ENCODE assay signal across 1 cellular context in genomic region chr1:247078315-247079140, GRCh38.
TF ChIP-seq lines count a peak whose summit lies in the region.

TSS of gene ZNF670 (minus strand) at chr1:247078811. CDS start at chr1:247078596, 215 bp downstream.

TF ChIP-seq in HepG2, 621 proteins besides CTCF, POLR2A, EP300 and RAD21 (continued from another document):
- TF ChIP-seq CEBPZ (IDR thresholded peaks at IDR 0.05; ENCODE audit: low read length) = no peak
- peak; percentile 72 for TF ChIP-seq ZMYM4 (CRISPR knock-in tag; IDR thresholded peaks at IDR 0.05)
- 0 out of 2 replicates have a peak, but pooled peaks have one; percentile 40 for TF ChIP-seq REPIN1 (CRISPR knock-in tag; IDR thresholded peaks at IDR 0.05; ENCODE audit: borderline replicate concordance, low read depth)
- peak; percentile 43 for TF ChIP-seq MED1 (CRISPR knock-in tag; IDR thresholded peaks at IDR 0.05)
- TF ChIP-seq CC2D1A (CRISPR knock-in tag; IDR thresholded peaks at IDR 0.05) = no peak
- peak; percentile 81 for TF ChIP-seq UBTF (CRISPR knock-in tag; IDR thresholded peaks at IDR 0.05)
- peak; percentile 18; the same call in 1 of the 2 replicates for TF ChIP-seq SIX4 (CRISPR knock-in tag; IDR thresholded peaks at IDR 0.05)
TF ChIP-seq in HepG2: peak in this region for 101.
